ENCODE assay signal across 9 cellular contexts in the genomic region with DNA sequence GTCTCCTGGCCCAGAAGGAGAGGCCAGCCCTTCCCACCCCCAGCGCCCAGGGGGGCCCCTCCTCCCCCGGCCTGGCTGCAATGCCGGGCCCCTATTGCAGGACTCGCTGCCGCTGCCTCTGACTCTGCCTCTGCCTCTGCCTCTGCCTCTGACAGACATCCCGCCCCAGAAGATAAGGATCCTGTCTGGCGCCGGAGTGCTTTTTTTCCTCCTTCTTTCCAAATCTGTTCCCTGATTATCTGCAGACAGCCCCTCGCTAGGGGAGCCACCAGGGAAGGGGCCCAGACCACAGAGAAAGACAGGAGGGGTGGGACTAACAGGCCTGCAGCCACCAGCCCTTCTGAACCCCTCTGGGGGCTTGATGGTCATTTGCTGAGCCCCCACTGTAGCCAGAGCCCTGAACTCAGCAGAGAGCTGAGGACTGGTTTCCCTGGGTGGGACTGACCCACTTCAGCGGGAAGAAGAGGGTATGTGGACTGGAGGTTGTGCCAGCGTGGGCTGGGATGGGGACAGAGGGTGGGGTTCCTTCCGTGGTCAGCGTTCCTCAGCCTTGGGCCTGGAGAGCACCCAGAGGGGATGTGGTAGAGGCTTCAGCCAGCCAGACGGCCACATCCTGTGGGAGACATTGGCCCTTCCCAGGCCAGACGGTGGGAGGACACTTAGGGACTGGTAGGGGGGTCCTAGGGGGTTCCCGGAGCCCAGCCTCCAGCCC. TPM values are rescaled to one million over a fixed set of nuclear protein-coding genes. Genes with fewer than 3 reads are reported as not detected.
DNase-seq lines count a peak whose midpoint lies in the region; FAIRE-seq and TF ChIP-seq lines count a peak whose summit lies in the region.
"Had no signal": no experiment of that assay in that cellular context is flagged by ENCODE, and none has a peak within 500 bp of the region (broad histone marks: within the 10 kb centered on the region; RNA-seq: fewer than 3 reads in every experiment).

No MANE protein-coding gene starts in this region.

- no peaks in the 10 kb centered on the region for H3K79me2 ChIP-seq in ACC112 (ENCODE audit: control insufficient read depth, insufficient read depth, low read length, unreplicated experiment)

- no peak overlapping the region for H3K27ac ChIP-seq in ACC112 (ENCODE audit: low read depth, low read length)
- no peak overlapping the region for H3K27ac ChIP-seq in colonic mucosa

- H3K27me3 ChIP-seq in ACC112 (ENCODE audit: insufficient read depth, low read length): no peaks in the 10 kb centered on the region
- H3K27me3 ChIP-seq in mucosa of stomach (ENCODE audit: control insufficient read depth, insufficient read depth, low read length): no peaks in the 10 kb centered on the region
- no peaks in the 10 kb centered on the region for H3K27me3 ChIP-seq in colonic mucosa

- no peaks in the 10 kb centered on the region for H3K36me3 ChIP-seq in ACC112 (ENCODE audit: insufficient read depth, low read length)
- H3K36me3 ChIP-seq in mucosa of stomach (ENCODE audit: control insufficient read depth, insufficient read depth, low read length): no peaks in the 10 kb centered on the region
- H3K36me3 ChIP-seq in colonic mucosa: no peaks in the 10 kb centered on the region

- H2AFZ ChIP-seq in ACC112 (ENCODE audit: low read length, unreplicated experiment): peak overlapping the region; percentile 14

- FAIRE-seq in H54 (lab: Jason Lieb, UNC): no peak

- DNase-seq in M059J (ENCODE audit: low read depth) (peak; percentile 36), fibroblast of mammary gland (ENCODE audit: low read depth) (peak; percentile 63), HuH-7 (ENCODE audit: low spot score) (no peak), colonic mucosa (no peak), H54 (ENCODE audit: insufficient read length, low spot score) (no peak)
- DNase-seq in activated CD4-positive, alpha-beta T cell treated with anti-CD3 and anti-CD28 coated beads for 48 hours: no peak
- DNase-seq: ACHN had no signal

- no peak for TF ChIP-seq POLR2A in H54 (IDR thresholded peaks at IDR 0.05; ENCODE audit: low read depth, low read length)

- peak overlapping the region; percentile 33 for H3K9ac ChIP-seq in mucosa of stomach (ENCODE audit: low read length)
- peak overlapping the region in 1 of 2 donors; percentile 28 for H3K9ac ChIP-seq in colonic mucosa (ENCODE audit: low read depth in 2 of 2, low read length in 2 of 2)

- H3K9me3 ChIP-seq in mucosa of stomach (ENCODE audit: control insufficient read depth, low read length) (no peaks in the 10 kb centered on the region), colonic mucosa (no peaks in the 10 kb centered on the region)

- peaks cover 17% of the 10 kb centered on the region for H3K4me1 ChIP-seq in ACC112 (ENCODE audit: control insufficient read depth, insufficient read depth, low read length, unreplicated experiment)
- H3K4me1 ChIP-seq in mucosa of stomach (ENCODE audit: control insufficient read depth, insufficient read depth, low read length): peaks cover 59% of the 10 kb centered on the region
- peaks cover 4% of the 10 kb centered on the region for H3K4me1 ChIP-seq in colonic mucosa

- intact Hi-C loops in colonic mucosa (cut with DNase I): no loop called here

- TF ChIP-seq CTCF in fibroblast of mammary gland (conservative IDR thresholded peaks at IDR 0.05; ENCODE audit: control insufficient read depth, insufficient read depth, low read depth, low read length) (no peak), colonic mucosa (IDR thresholded peaks at IDR 0.05) (no peak)

- no peak overlapping the region for H3K4me3 ChIP-seq in ACC112 (ENCODE audit: low read depth, low read length)
- H3K4me3 ChIP-seq in fibroblast of mammary gland (ENCODE audit: control insufficient read depth, low read depth, low read length): no peak overlapping the region
- H3K4me3 ChIP-seq in mucosa of stomach (ENCODE audit: low read length): no peak overlapping the region
- H3K4me3 ChIP-seq in colonic mucosa: no peak overlapping the region

RNA-seq across cellular contexts. Expression of a gene that starts 22.8 kb away (rescaled TPM):
- total RNA-seq in M059J (2014; rRNA removed; shearing (Covaris generic)): 0.17 and 0.25 TPM in 2 replicates
- total RNA-seq in colonic mucosa: 10 to 100 TPM; 18.4 to 18.5 TPM

Comparison
In these comparisons a context has a peak if more than half of its experiments do, and no peak if none do; other contexts are left out.
1. DNase-seq: peak in M059J (single experiment) and fibroblast of mammary gland (single experiment); none in activated CD4-positive, alpha-beta T cell treated with anti-CD3 and anti-CD28 coated beads for 48 hours (single experiment), HuH-7 (single experiment), colonic mucosa (single experiment) and H54 (single experiment).
2. RNA of a gene that starts 22.8 kb away (total RNA-seq): 18.4 to 18.5 TPM in colonic mucosa; 0.17 to 0.25 TPM in M059J; every median in the first group is over 10 times any median in the second.